ENCODE assay signal across 1 cellular context in genomic region chr1:53196485-53197271, GRCh38.
TF ChIP-seq lines count a peak whose summit lies in the region.

Gene CPT2, plus strand, starts transcription at chr1:53196824. Its CDS starts 120 bp downstream, at chr1:53196944.

TF ChIP-seq in K562, 482 proteins besides CTCF, POLR2A, EP300 and RAD21 (continued from another document and continues in another):
- TF ChIP-seq TSHZ1 (CRISPR knock-in tag; IDR thresholded peaks at IDR 0.05) (no peak), ZNF146 (CRISPR knock-in tag; IDR thresholded peaks at IDR 0.05; ENCODE audit: unreplicated experiment) (no peak), NFIC (IDR thresholded peaks at IDR 0.05) (no peak), E2F8 (IDR thresholded peaks at IDR 0.05; ENCODE audit: low read depth, partially characterized antibody) (peak; percentile 95), PML (IDR thresholded peaks at IDR 0.05; ENCODE audit: low read length) (peak; percentile 81), MNT (conservative IDR thresholded peaks at IDR 0.05) (peak in 1 of 2 experiments; percentile 37; a peak in 1 of 4 replicates), SRSF1 (IDR thresholded peaks at IDR 0.05; ENCODE audit: low read depth, low read length) (no peak), PREB (CRISPR knock-in tag; IDR thresholded peaks at IDR 0.05) (no peak), ELF4 (CRISPR knock-in tag; IDR thresholded peaks at IDR 0.05) (0 out of 2 replicates have a peak, but pooled peaks have one; percentile 76), CREBBP (IDR thresholded peaks at IDR 0.05; ENCODE audit: low read depth, low read length) (no peak), ZNF124 (CRISPR knock-in tag; IDR thresholded peaks at IDR 0.05) (no peak), ZNF431 (CRISPR knock-in tag; IDR thresholded peaks at IDR 0.05) (0 out of 2 replicates have a peak, but pooled peaks have one; percentile 39), ZNF280B (CRISPR knock-in tag; IDR thresholded peaks at IDR 0.05) (no peak), ZBTB8A (IDR thresholded peaks at IDR 0.05; ENCODE audit: partially characterized antibody) (no peak), ILF3 (IDR thresholded peaks at IDR 0.05; ENCODE audit: borderline replicate concordance) (peak; percentile 29; the same call in 1 of the 2 replicates), SIX5 (IDR thresholded peaks at IDR 0.05; ENCODE audit: borderline replicate concordance in 1 of 2, insufficient read depth in 1 of 2, low read depth in 1 of 2, low read length in 2 of 2) (no peak), FOXM1 (IDR thresholded peaks at IDR 0.05; ENCODE audit: low read depth) (peak; percentile 48; the same call in 1 of the 2 replicates), FOXM1 (CRISPR knock-in tag; IDR thresholded peaks at IDR 0.05; ENCODE audit: low read depth) (no peak), CTCFL (IDR thresholded peaks at IDR 0.05; ENCODE audit: borderline replicate concordance, insufficient read depth, low read depth, low read length, poor library complexity, severe bottlenecking) (peak; percentile 30), SFPQ (IDR thresholded peaks at IDR 0.05; ENCODE audit: low read depth, low read length) (no peak), NFATC3 (IDR thresholded peaks at IDR 0.05) (no peak), ZNF696 (CRISPR knock-in tag; conservative IDR thresholded peaks at IDR 0.05) (no peak), ZNF586 (CRISPR knock-in tag; conservative IDR thresholded peaks at IDR 0.05) (no peak), FOXP1 (CRISPR knock-in tag; IDR thresholded peaks at IDR 0.05) (peak; percentile 47; the same call in 1 of the 2 replicates), ZNF699 (CRISPR knock-in tag; IDR thresholded peaks at IDR 0.05; ENCODE audit: insufficient replicate concordance) (no peak), ATF4 (CRISPR knock-in tag; IDR thresholded peaks at IDR 0.05) (no peak), MED1 (CRISPR knock-in tag; IDR thresholded peaks at IDR 0.05; ENCODE audit: borderline replicate concordance) (no peak), ZNF121 (CRISPR knock-in tag; conservative IDR thresholded peaks at IDR 0.05) (no peak), SP1 (CRISPR knock-in tag; IDR thresholded peaks at IDR 0.05) (peak; percentile 65; the same call in 1 of the 2 replicates), ZFP36 (IDR thresholded peaks at IDR 0.05; ENCODE audit: low read depth, low read length, partially characterized antibody) (peak; percentile 31), RB1 (IDR thresholded peaks at IDR 0.05; ENCODE audit: low read depth) (peak; percentile 98), BACH1 (tag; IDR thresholded peaks at IDR 0.05) (no peak), CTBP1 (IDR thresholded peaks at IDR 0.05; ENCODE audit: borderline replicate concordance) (peak; percentile 49; the same call in 1 of the 2 replicates), EZH2 (IDR thresholded peaks at IDR 0.05; ENCODE audit: borderline replicate concordance, low read depth, low read length) (no peak), TCF7L2 (IDR thresholded peaks at IDR 0.05; ENCODE audit: low read depth, low read length) (no peak), ZNF280A (IDR thresholded peaks at IDR 0.05; ENCODE audit: low read depth, partially characterized antibody) (no peak), TAL1 (IDR thresholded peaks at IDR 0.05) (no peak), TCF3 (CRISPR knock-in tag; IDR thresholded peaks at IDR 0.05) (no peak; the same call in 1 of the 2 replicates), ZNF274 (IDR thresholded peaks at IDR 0.05; ENCODE audit: borderline replicate concordance, low read depth, low read length) (no peak), BCL6 (CRISPR knock-in tag; IDR thresholded peaks at IDR 0.05) (no peak), USF1 (CRISPR knock-in tag; IDR thresholded peaks at IDR 0.05) (no peak), SMAD3 (CRISPR knock-in tag; conservative IDR thresholded peaks at IDR 0.05) (no peak), CHD4 (IDR thresholded peaks at IDR 0.05; ENCODE audit: insufficient read depth, insufficient replicate concordance, low read depth, low read length, poor library complexity, severe bottlenecking) (peak; percentile 32), RNF2 (IDR thresholded peaks at IDR 0.05) (peak; percentile 72; the same call in 1 of the 2 replicates), ZNF778 (CRISPR knock-in tag; IDR thresholded peaks at IDR 0.05) (no peak), ZNF785 (CRISPR knock-in tag; IDR thresholded peaks at IDR 0.05) (no peak), ZNF253 (CRISPR knock-in tag; conservative IDR thresholded peaks at IDR 0.05) (no peak), MTA3 (IDR thresholded peaks at IDR 0.05; ENCODE audit: borderline replicate concordance) (peak; percentile 81; the same call in 1 of the 2 replicates), ADNP (tag; IDR thresholded peaks at IDR 0.05) (no peak), FOSL1 (tag; conservative IDR thresholded peaks at IDR 0.05) (no peak), LEF1 (IDR thresholded peaks at IDR 0.05) (peak; percentile 71)
